10 cellular contexts compared by ENCODE assay signal in genomic region chr14:95662376-95663186, GRCh38. TPM values are rescaled to one million over a fixed set of nuclear protein-coding genes. Genes with fewer than 3 reads are reported as not detected.
DNase-seq lines count a peak whose midpoint lies in the region; ATAC-seq, FAIRE-seq and TF ChIP-seq lines count a peak whose summit lies in the region.
"Had no signal": no experiment of that assay in that cellular context is flagged by ENCODE, and none has a peak within 500 bp of the region (broad histone marks: within the 10 kb centered on the region; RNA-seq: fewer than 3 reads in every experiment).

No MANE protein-coding gene starts in this region.

- DNase-seq in GM12892 (ENCODE audit: insufficient read length): no peak
- no peak for DNase-seq in endodermal cell
- no peak for DNase-seq in ovary
- DNase-seq in SHP77 treated with DMSO at 0.1 percent for 48 hours (lab: John Stamatoyannopoulos, UW): no peak
- no peak for DNase-seq in effector CD4-positive, alpha-beta T cell
- DNase-seq in DMS 273 (lab: John Stamatoyannopoulos, UW; ENCODE audit: unreplicated experiment): no peak
- DNase-seq: activated gamma-delta T cell had no signal

- H3K27me3 ChIP-seq in endodermal cell (ENCODE audit: control insufficient read depth, insufficient read depth, low read length, poor library complexity, severe bottlenecking) (peaks cover 76% of the 10 kb centered on the region), ovary (no peaks in the 10 kb centered on the region)

- no peak for TF ChIP-seq EP300 in ovary (IDR thresholded peaks at IDR 0.05)

- no peak overlapping the region for H3K27ac ChIP-seq in endodermal cell (ENCODE audit: low read depth, low read length)
- H3K27ac ChIP-seq in ovary: peak overlapping the region in 1 of 2 donors; percentile 46
- H3K27ac ChIP-seq: SK-N-MC had no signal

- H3K36me3 Mint-ChIP-seq in endodermal cell (ENCODE audit: low read depth): no peaks in the 10 kb centered on the region

- H3K4me1 ChIP-seq in endodermal cell (ENCODE audit: control insufficient read depth, insufficient read depth, low read length) (peaks cover 5% of the 10 kb centered on the region), ovary (ENCODE audit: insufficient read depth) (peaks cover 14% of the 10 kb centered on the region)

- peak overlapping the region; percentile 44 for H3K27ac Mint-ChIP-seq in endodermal cell

- peaks cover 70% of the 10 kb centered on the region for H3K27me3 Mint-ChIP-seq in endodermal cell (ENCODE audit: insufficient read depth)

- no peak overlapping the region for H3K4me3 Mint-ChIP-seq in endodermal cell

- 29 to 59% methylated on average over 3 to 4 of the region's 4 CpGs for WGBS in endodermal cell (ENCODE audit: insufficient coverage in 1 of 2, insufficient read length in 1 of 2), 2 experiments
- 21 to 24% (median 22%) methylated on average over 4 of the region's 4 CpGs for WGBS in ovary, 3 donors

- no peaks in the 10 kb centered on the region for H3K9me3 ChIP-seq in endodermal cell (ENCODE audit: control insufficient read depth, low read length)
- H3K9me3 ChIP-seq in ovary: no peaks in the 10 kb centered on the region

- ATAC-seq in GM21526 (IDR thresholded peaks at IDR 0.05; ENCODE audit: low FRiP score, unreplicated experiment) (peak; percentile 48), HG03432 (IDR thresholded peaks at IDR 0.05; ENCODE audit: unreplicated experiment) (peak; percentile 39)

- intact Hi-C loops in ovary (cut with DNase I): no loop called here

- H3K4me3 ChIP-seq in endodermal cell (ENCODE audit: low read length) (no peak overlapping the region), ovary (no peak overlapping the region)
- H3K4me3 ChIP-seq: SK-N-MC had no signal

- TF ChIP-seq POLR2A in GM12892 (IDR thresholded peaks at IDR 0.05; ENCODE audit: low read depth, low read length) (no peak), ovary (IDR thresholded peaks at IDR 0.05) (no peak)

- peaks cover 45% of the 10 kb centered on the region for H3K4me1 Mint-ChIP-seq in endodermal cell

- no peaks in the 10 kb centered on the region for H3K9me3 Mint-ChIP-seq in endodermal cell

- no peak for TF ChIP-seq CTCF in endodermal cell (conservative IDR thresholded peaks at IDR 0.05)
- TF ChIP-seq CTCF in ovary (IDR thresholded peaks at IDR 0.05): no peak

- peak; percentile 54 for FAIRE-seq in GM12892 (lab: Jason Lieb, UNC)

- H3K36me3 ChIP-seq in endodermal cell (ENCODE audit: control insufficient read depth, insufficient read depth, low read length): no peaks in the 10 kb centered on the region
- H3K36me3 ChIP-seq in ovary: no peaks in the 10 kb centered on the region

- no peak overlapping the region for H3K9ac ChIP-seq in endodermal cell (ENCODE audit: extremely low read depth, low read length, poor library complexity, severe bottlenecking)

RNA-seq across cellular contexts. Expression of gene TCL1B, which starts 23.6 kb away (rescaled TPM):
- not detected for polyA plus RNA-seq in GM12892 (2012; ENCODE audit: missing spikeins)
- total RNA-seq in endodermal cell: under 1 TPM; 0.62 to 0.95 TPM
- polyA plus RNA-seq in endodermal cell (2013, experiment 1 of 2): 0.57 TPM
- polyA plus RNA-seq in endodermal cell (2013, experiment 2 of 2): not detected
- not detected for total RNA-seq in ovary
- under 1 TPM in 1 of 2 donors, not detected in 1; 0.07 TPM for polyA plus RNA-seq in ovary

RNA-seq across cellular contexts. Expression of gene TCL1A, which starts 51.3 kb away (rescaled TPM):
- 85.8 TPM for polyA plus RNA-seq in GM12892 (2012; ENCODE audit: missing spikeins)
- total RNA-seq in endodermal cell (1 to 10 TPM in 1 of 2 donors, under 1 TPM in 1; 0.53 to 1.8 TPM), ovary (not detected)
- polyA plus RNA-seq in endodermal cell (2013, experiment 1 of 2): not detected
- not detected for polyA plus RNA-seq in endodermal cell (2013, experiment 2 of 2)
- polyA plus RNA-seq in ovary: under 1 TPM; 0.13 to 0.70 TPM
